Comparison of ENCODE assay signal across 21 cellular contexts in genomic region chr4:123014038-123014437, GRCh38.
"Had no signal": no experiment of that assay in that cellular context is flagged by ENCODE, and none has a peak within 500 bp of the region (broad histone marks: within the 10 kb centered on the region; RNA-seq: fewer than 3 reads in every experiment).

No MANE protein-coding gene starts in this region.

- H3K4me3 ChIP-seq: adrenal gland, breast epithelium, gastroesophageal sphincter, heart left ventricle, spleen, thoracic aorta, upper lobe of right lung had no signal

- H3K4me1 Mint-ChIP-seq: activated naive CD4-positive, alpha-beta T cell treated with anti-CD3 and anti-CD28 coated beads, Interleukin-2, amount 50 U/mL, for 24 hours had no signal

- H3K27ac ChIP-seq: adrenal gland, breast epithelium, epithelial cell of prostate, gastroesophageal sphincter, heart left ventricle, neutrophil, spleen, thoracic aorta, upper lobe of right lung, VCaP had no signal

- H3K27me3 ChIP-seq: adrenal gland, breast epithelium, gastroesophageal sphincter, heart left ventricle, neutrophil, spleen, upper lobe of right lung had no signal

- H3K36me3 ChIP-seq: adrenal gland, breast epithelium, neutrophil, thoracic aorta, upper lobe of right lung had no signal

- H3K9me3 ChIP-seq: adrenal gland, breast epithelium, gastroesophageal sphincter, heart left ventricle, neutrophil, thoracic aorta, upper lobe of right lung had no signal

- DNase-seq: activated CD4-positive, alpha-beta T cell treated with anti-CD3 and anti-CD28 coated beads for 1 hour; activated CD8-positive, alpha-beta memory T cell treated with anti-CD3 and anti-CD28 coated beads for 24 hours; activated CD8-positive, alpha-beta memory T cell treated with anti-CD3 and anti-CD28 coated beads, Interleukin-2, amount 50 U/mL, for 48 hours; activated gamma-delta T cell; adrenal gland; heart left ventricle; naive thymus-derived CD8-positive, alpha-beta T cell; spleen; stimulated activated CD4-positive, alpha-beta T cell treated with anti-CD3 and anti-CD28 coated beads, Interleukin-4, amount 100 ng/mL, for 4 hours; T-helper 17 cell; upper lobe of right lung had no signal

- H3K9me3 Mint-ChIP-seq: activated naive CD4-positive, alpha-beta T cell treated with anti-CD3 and anti-CD28 coated beads, Interleukin-2, amount 50 U/mL, for 24 hours had no signal

- ATAC-seq: gastroesophageal sphincter; heart left ventricle; naive thymus-derived CD8-positive, alpha-beta T cell; sciatic nerve; stimulated activated memory B cell treated with anti-CD40 and anti-IgM and Interleukin-4, amounts not matched to agents 10 μg/mL and 1 μg/mL and 100 μg/mL, for 72 hours; T-helper 17 cell; upper lobe of right lung had no signal

- H3K27ac Mint-ChIP-seq: activated naive CD4-positive, alpha-beta T cell treated with anti-CD3 and anti-CD28 coated beads, Interleukin-2, amount 50 U/mL, for 24 hours; memory B cell; naive thymus-derived CD8-positive, alpha-beta T cell; stimulated activated memory B cell treated with anti-CD40 and anti-IgM and Interleukin-4, amounts not matched to agents 10 μg/mL and 1 μg/mL and 100 μg/mL, for 72 hours; T-helper 17 cell had no signal

- H3K4me3 Mint-ChIP-seq: activated naive CD4-positive, alpha-beta T cell treated with anti-CD3 and anti-CD28 coated beads, Interleukin-2, amount 50 U/mL, for 24 hours; memory B cell; naive thymus-derived CD8-positive, alpha-beta T cell; stimulated activated memory B cell treated with anti-CD40 and anti-IgM and Interleukin-4, amounts not matched to agents 10 μg/mL and 1 μg/mL and 100 μg/mL, for 72 hours; T-helper 17 cell had no signal

- H3K4me1 ChIP-seq: breast epithelium, spleen, upper lobe of right lung had no signal

- H3K27me3 Mint-ChIP-seq: activated naive CD4-positive, alpha-beta T cell treated with anti-CD3 and anti-CD28 coated beads, Interleukin-2, amount 50 U/mL, for 24 hours; memory B cell; naive thymus-derived CD8-positive, alpha-beta T cell; stimulated activated memory B cell treated with anti-CD40 and anti-IgM and Interleukin-4, amounts not matched to agents 10 μg/mL and 1 μg/mL and 100 μg/mL, for 72 hours; T-helper 17 cell had no signal
